In the genomic region with DNA sequence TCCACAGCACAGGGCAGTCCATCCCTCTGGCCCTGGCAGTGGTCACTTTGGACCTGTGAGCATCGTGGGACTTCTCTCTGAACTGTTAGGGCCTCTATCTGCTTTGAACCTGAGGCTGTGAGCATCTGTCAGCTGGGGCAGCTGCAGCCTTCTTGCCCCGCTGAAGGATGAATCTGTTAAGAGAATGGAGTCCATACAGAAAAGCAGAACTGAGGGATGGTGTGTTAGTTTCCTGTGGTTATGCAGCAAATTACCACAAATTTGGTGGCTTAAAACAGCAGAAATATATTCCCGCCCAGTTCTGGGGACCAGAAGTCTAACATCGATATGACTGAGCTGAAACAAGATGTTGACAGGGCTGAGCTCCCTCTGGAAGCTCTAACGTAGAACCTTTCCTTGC, we compare ENCODE assay signal across 1 cellular context.
TF ChIP-seq lines count a peak whose summit lies in the region.

No MANE protein-coding gene starts in this region.

TF ChIP-seq in SK-N-SH treated with all-trans-retinoic acid at 6 μM for 48 hours, 23 proteins besides CTCF, POLR2A, EP300 and RAD21 (continued from another document):
- TF ChIP-seq TCF4 (CRISPR knock-in tag; IDR thresholded peaks at IDR 0.05; ENCODE audit: borderline replicate concordance) (no peak), RARB (CRISPR knock-in tag; IDR thresholded peaks at IDR 0.05) (no peak)
